ENCODE assay signal across 8 cellular contexts in genomic region chr21:16588433-16588860, GRCh38.
DNase-seq lines count a peak whose midpoint lies in the region; ATAC-seq lines count a peak whose summit lies in the region.

No MANE protein-coding gene starts in this region.

- peak; percentile 67 for DNase-seq in AG08396 (ENCODE audit: low spot score)
- peak; percentile 61 for DNase-seq in NCI-H1436 (lab: John Stamatoyannopoulos, UW)
- DNase-seq in cerebellar cortex (ENCODE audit: low spot score), result peak; percentile 96
- peak; percentile 96 for DNase-seq in iris pigment epithelial cell (ENCODE audit: low read depth)
- DNase-seq in RPMI8226, result no peak

- ATAC-seq in GM18861 (IDR thresholded peaks at IDR 0.05; ENCODE audit: unreplicated experiment) (no peak), HG03565 (IDR thresholded peaks at IDR 0.05; ENCODE audit: unreplicated experiment) (no peak)

- H3K36me3 ChIP-seq in stomach smooth muscle (ENCODE audit: control insufficient read depth in 2 of 2, insufficient read depth in 2 of 2, low read length in 2 of 2), result no peaks in the 10 kb centered on the region

- H3K27me3 ChIP-seq in stomach smooth muscle (ENCODE audit: control insufficient read depth in 1 of 2, insufficient read depth in 2 of 2, low read length in 2 of 2), result no peaks in the 10 kb centered on the region

- no peaks in the 10 kb centered on the region for H3K4me1 ChIP-seq in stomach smooth muscle (ENCODE audit: control insufficient read depth, insufficient read depth, low read length)

- H3K9ac ChIP-seq in stomach smooth muscle (ENCODE audit: low read length in 2 of 2), result peak overlapping the region; percentile 58 to 70

- peak overlapping the region; percentile 72 to 75 for H3K4me3 ChIP-seq in stomach smooth muscle (ENCODE audit: low read length in 2 of 2)

- no peak overlapping the region for H3K27ac ChIP-seq in stomach smooth muscle (ENCODE audit: low read length)

- H3K9me3 ChIP-seq in stomach smooth muscle (ENCODE audit: control insufficient read depth in 2 of 2, low read length in 2 of 2), result no peaks in the 10 kb centered on the region
